17 cellular contexts compared by ENCODE assay signal in genomic region chr10:8967004-8967530, GRCh38.
DNase-seq lines count a peak whose midpoint lies in the region; FAIRE-seq and TF ChIP-seq lines count a peak whose summit lies in the region.
"Had no signal": no experiment of that assay in that cellular context is flagged by ENCODE, and none has a peak within 500 bp of the region (broad histone marks: within the 10 kb centered on the region; RNA-seq: fewer than 3 reads in every experiment).

No MANE protein-coding gene starts in this region.

- H3K9me1 ChIP-seq in keratinocyte (ENCODE audit: control insufficient read depth, extremely low read depth, insufficient read depth, low read length): no peaks in the 10 kb centered on the region

- no peaks in the 10 kb centered on the region for H3K27me3 Mint-ChIP-seq in activated CD4-positive, alpha-beta memory T cell treated with anti-CD3 and anti-CD28 coated beads for 36 hours
- H3K27me3 Mint-ChIP-seq in activated CD4-positive, alpha-beta memory T cell treated with anti-CD3 and anti-CD28 coated beads, Interleukin-2, amount 10 ng/mL, durations not matched to agents 7 days and 5 days: peaks cover 2% of the 10 kb centered on the region

- CTCF ChIA-PET in activated CD4-positive, alpha-beta memory T cell treated with anti-CD3 and anti-CD28 coated beads for 36 hours (lab: Charles Lee): interaction anchor here (1.1 kb wide), 1 partner anchor 20 kb away, joined by 5 read pairs; no protein-coding TSS in a partner anchor
- CTCF ChIA-PET in activated CD4-positive, alpha-beta memory T cell treated with anti-CD3 and anti-CD28 coated beads, Interleukin-2, amount 10 ng/mL, durations not matched to agents 7 days and 5 days (lab: Charles Lee): no interaction called here

- H3K36me3 Mint-ChIP-seq in activated CD4-positive, alpha-beta memory T cell treated with anti-CD3 and anti-CD28 coated beads for 36 hours: peaks cover 3% of the 10 kb centered on the region
- no peaks in the 10 kb centered on the region for H3K36me3 Mint-ChIP-seq in activated CD4-positive, alpha-beta memory T cell treated with anti-CD3 and anti-CD28 coated beads, Interleukin-2, amount 10 ng/mL, durations not matched to agents 7 days and 5 days (ENCODE audit: low read depth)

- FAIRE-seq in bronchial epithelial cell (lab: Jason Lieb, UNC) (no peak), keratinocyte (lab: Jason Lieb, UNC) (peak; percentile 48)
- FAIRE-seq: A204.1 had no signal

- peaks cover 13% of the 10 kb centered on the region for H3K4me1 ChIP-seq in keratinocyte (ENCODE audit: control insufficient read depth, extremely low read depth, insufficient read depth, low read length)

- dilution Hi-C loops in keratinocyte (cut with MboI; ENCODE audit: extremely low pct_ligation_motif_present, low sequenced_read_pairs): no loop called here

- intact Hi-C loops in activated CD4-positive, alpha-beta memory T cell treated with anti-CD3 and anti-CD28 coated beads for 36 hours (cut with micrococcal nuclease): no loop called here

- H3K36me3 ChIP-seq in MG63 (no peaks in the 10 kb centered on the region), bronchial epithelial cell (ENCODE audit: control insufficient read depth, insufficient read depth, low read length) (no peaks in the 10 kb centered on the region), keratinocyte (ENCODE audit: control insufficient read depth in 2 of 2, extremely low read depth in 1 of 2, insufficient read depth in 2 of 2, low read length in 2 of 2) (no peaks in the 10 kb centered on the region)

- H4K20me1 ChIP-seq in keratinocyte (ENCODE audit: control insufficient read depth, extremely low read depth, insufficient read depth, low read length): no peaks in the 10 kb centered on the region

- peak overlapping the region; percentile 60 for H3K27ac Mint-ChIP-seq in activated CD4-positive, alpha-beta memory T cell treated with anti-CD3 and anti-CD28 coated beads for 36 hours
- H3K27ac Mint-ChIP-seq in activated CD4-positive, alpha-beta memory T cell treated with anti-CD3 and anti-CD28 coated beads, Interleukin-2, amount 10 ng/mL, durations not matched to agents 7 days and 5 days: no peak overlapping the region

- peaks cover 24% of the 10 kb centered on the region for H3K4me1 Mint-ChIP-seq in activated CD4-positive, alpha-beta memory T cell treated with anti-CD3 and anti-CD28 coated beads for 36 hours (ENCODE audit: low read depth)
- H3K4me1 Mint-ChIP-seq in activated CD4-positive, alpha-beta memory T cell treated with anti-CD3 and anti-CD28 coated beads, Interleukin-2, amount 10 ng/mL, durations not matched to agents 7 days and 5 days: no peaks in the 10 kb centered on the region

- H3K9me3 Mint-ChIP-seq in activated CD4-positive, alpha-beta memory T cell treated with anti-CD3 and anti-CD28 coated beads for 36 hours: peaks cover 20% of the 10 kb centered on the region
- H3K9me3 Mint-ChIP-seq in activated CD4-positive, alpha-beta memory T cell treated with anti-CD3 and anti-CD28 coated beads, Interleukin-2, amount 10 ng/mL, durations not matched to agents 7 days and 5 days: no peaks in the 10 kb centered on the region

- H3K4me2 ChIP-seq in keratinocyte (ENCODE audit: control insufficient read depth, extremely low read depth, insufficient read depth, low read depth, low read length): no peak overlapping the region

- POLR2A ChIA-PET in activated CD4-positive, alpha-beta memory T cell treated with anti-CD3 and anti-CD28 coated beads for 36 hours (lab: Charles Lee): interaction anchor here (0.9 kb wide), 1 partner anchor 635 kb away, joined by 3 read pairs; no protein-coding TSS in a partner anchor
- POLR2A ChIA-PET in activated CD4-positive, alpha-beta memory T cell treated with anti-CD3 and anti-CD28 coated beads, Interleukin-2, amount 10 ng/mL, durations not matched to agents 7 days and 5 days (lab: Charles Lee): no interaction called here

- H3K27me3 ChIP-seq in MG63 (no peaks in the 10 kb centered on the region), bronchial epithelial cell (ENCODE audit: control insufficient read depth, insufficient read depth, low read length) (no peaks in the 10 kb centered on the region), keratinocyte (ENCODE audit: control insufficient read depth, extremely low read depth, insufficient read depth, low read length) (no peaks in the 10 kb centered on the region)

- no peak overlapping the region for H2AFZ ChIP-seq in keratinocyte (ENCODE audit: control insufficient read depth, low read length)

- H3K4me3 Mint-ChIP-seq in activated CD4-positive, alpha-beta memory T cell treated with anti-CD3 and anti-CD28 coated beads for 36 hours: no peak overlapping the region
- H3K4me3 Mint-ChIP-seq in activated CD4-positive, alpha-beta memory T cell treated with anti-CD3 and anti-CD28 coated beads, Interleukin-2, amount 10 ng/mL, durations not matched to agents 7 days and 5 days: no peak overlapping the region

- H3K9me3 ChIP-seq in MG63 (peaks cover 4% of the 10 kb centered on the region; the same call in 1 of the 2 replicates), keratinocyte (ENCODE audit: control insufficient read depth, low read depth, low read length) (no peaks in the 10 kb centered on the region)

- no peak for DNase-seq in activated CD4-positive, alpha-beta memory T cell treated with anti-CD3 and anti-CD28 coated beads for 36 hours
- no peak for DNase-seq in activated CD4-positive, alpha-beta memory T cell treated with anti-CD3 and anti-CD28 coated beads, Interleukin-2, amount 10 ng/mL, durations not matched to agents 7 days and 5 days
- DNase-seq in MG63 (peak; percentile 68), bronchial epithelial cell (ENCODE audit: low read depth) (peak; percentile 52), keratinocyte (ENCODE audit: low read depth, low spot score) (no peak), OCI-M2 (lab: John Stamatoyannopoulos, UW; ENCODE audit: unreplicated experiment) (no peak), kidney tubule cell (ENCODE audit: low spot score) (no peak), NCI-H2227 (lab: John Stamatoyannopoulos, UW; ENCODE audit: unreplicated experiment) (no peak)
- DNase-seq: C1 segment of cervical spinal cord, DMS153, KBM-7, MM.1S, NCI-H1105, NCI-H1694 treated with DMSO at 0.1 percent for 48 hours, NCI-H446 treated with DMSO at 0.1 percent for 48 hours, NCI-H748 treated with DMSO at 0.1 percent for 48 hours had no signal

- no peak for TF ChIP-seq CTCF in bronchial epithelial cell (IDR thresholded peaks at IDR 0.05; ENCODE audit: insufficient read depth, low read length, severe bottlenecking)
- TF ChIP-seq CTCF in keratinocyte (optimal IDR thresholded peaks at IDR 0.05 in 1 of 3, IDR thresholded peaks at IDR 0.05 in 1 of 3, conservative IDR thresholded peaks at IDR 0.05 in 1 of 3; ENCODE audit: extremely low read depth in 1 of 3, insufficient read depth in 2 of 3, low read length in 3 of 3): no peak

- H3K4me3 ChIP-seq in MG63 (no peak overlapping the region), bronchial epithelial cell (ENCODE audit: low read depth, low read length) (no peak overlapping the region), keratinocyte (ENCODE audit: control insufficient read depth in 2 of 3, extremely low read depth in 1 of 3, insufficient read depth in 2 of 3, low read depth in 1 of 3, low read length in 3 of 3) (no peak overlapping the region)

- H3K27ac ChIP-seq in keratinocyte (ENCODE audit: control insufficient read depth, insufficient read depth, low read length): no peak overlapping the region

- H3K9ac ChIP-seq in keratinocyte (ENCODE audit: control insufficient read depth, extremely low read depth, insufficient read depth, low read length): no peak overlapping the region

- H3K79me2 ChIP-seq in keratinocyte (ENCODE audit: control insufficient read depth, insufficient read depth, low read length): no peaks in the 10 kb centered on the region

Comparison
In these comparisons a context has a peak if more than half of its experiments do, and no peak if none do; other contexts are left out.
1. DNase-seq: peak in MG63 (single experiment) and bronchial epithelial cell (single experiment); none in activated CD4-positive, alpha-beta memory T cell treated with anti-CD3 and anti-CD28 coated beads for 36 hours (single experiment), activated CD4-positive, alpha-beta memory T cell treated with anti-CD3 and anti-CD28 coated beads, Interleukin-2, amount 10 ng/mL, durations not matched to agents 7 days and 5 days (single experiment), keratinocyte (single experiment), OCI-M2 (single experiment), kidney tubule cell (single experiment) and NCI-H2227 (single experiment).